Comparison of ENCODE assay signal across 34 cellular contexts in genomic region chr10:71442000-71442399, GRCh38. TPM values are rescaled to one million over a fixed set of nuclear protein-coding genes. Genes with fewer than 3 reads are reported as not detected.
"Had no signal": no experiment of that assay in that cellular context is flagged by ENCODE, and none has a peak within 500 bp of the region (broad histone marks: within the 10 kb centered on the region; RNA-seq: fewer than 3 reads in every experiment).

No MANE protein-coding gene starts in this region.

- H3K36me3 Mint-ChIP-seq: activated naive CD8-positive, alpha-beta T cell; WTC11 had no signal

- H3K36me3 ChIP-seq: brain microvascular endothelial cell, gastrocnemius medialis, heart left ventricle had no signal

- H3K4me1 Mint-ChIP-seq: activated CD4-positive, alpha-beta T cell treated with anti-CD3 and anti-CD28 coated beads, Interleukin-2, amount 10 ng/mL, durations not matched to agents 7 days and 5 days; activated T-helper 17 cell treated with anti-CD3 and anti-CD28 coated beads, Interleukin-2, amount 50 U/mL, for 72 hours; central memory CD8-positive, alpha-beta T cell; endodermal cell had no signal

- H3K4me3 Mint-ChIP-seq: activated CD4-positive, alpha-beta T cell treated with anti-CD3 and anti-CD28 coated beads, Interleukin-2, amount 10 ng/mL, durations not matched to agents 7 days and 5 days; activated CD8-positive, alpha-beta T cell treated with anti-CD3 and anti-CD28 coated beads for 36 hours; activated naive CD8-positive, alpha-beta T cell; activated T-cell treated with anti-CD3 and anti-CD28 coated beads, Interleukin-2, amount 50 U/mL, for 4 hours; activated T-helper 17 cell treated with anti-CD3 and anti-CD28 coated beads, Interleukin-2, amount 50 U/mL, for 72 hours; central memory CD8-positive, alpha-beta T cell; dendritic cell treated with granulocyte-macrophage colony-stimulating factor and Interleukin-4, amounts not matched to agents 40 ng/mL and 50 ng/mL, for 4 days; endodermal cell; WTC11 had no signal

- H3K27me3 ChIP-seq: dorsolateral prefrontal cortex, gastrocnemius medialis, heart left ventricle had no signal

- H3K27ac ChIP-seq: brain microvascular endothelial cell, coronary artery, dorsolateral prefrontal cortex, foreskin keratinocyte, gastrocnemius medialis, heart left ventricle, VCaP had no signal

- H3K27me3 Mint-ChIP-seq: activated CD4-positive, alpha-beta T cell treated with anti-CD3 and anti-CD28 coated beads, Interleukin-2, amount 10 ng/mL, durations not matched to agents 7 days and 5 days; activated CD8-positive, alpha-beta T cell treated with anti-CD3 and anti-CD28 coated beads for 36 hours; activated naive CD8-positive, alpha-beta T cell; activated T-helper 17 cell treated with anti-CD3 and anti-CD28 coated beads, Interleukin-2, amount 50 U/mL, for 72 hours; central memory CD8-positive, alpha-beta T cell had no signal

- H3K27ac Mint-ChIP-seq: activated CD4-positive, alpha-beta T cell treated with anti-CD3 and anti-CD28 coated beads, Interleukin-2, amount 10 ng/mL, durations not matched to agents 7 days and 5 days; activated CD8-positive, alpha-beta T cell treated with anti-CD3 and anti-CD28 coated beads for 36 hours; activated naive CD8-positive, alpha-beta T cell; activated T-helper 17 cell treated with anti-CD3 and anti-CD28 coated beads, Interleukin-2, amount 50 U/mL, for 72 hours; dendritic cell treated with granulocyte-macrophage colony-stimulating factor and Interleukin-4, amounts not matched to agents 40 ng/mL and 50 ng/mL, for 4 days; endodermal cell; WTC11 had no signal

- ATAC-seq: activated CD8-positive, alpha-beta T cell treated with anti-CD3 and anti-CD28 coated beads for 36 hours; activated T-cell treated with anti-CD3 and anti-CD28 coated beads, Interleukin-2, amount 50 U/mL, for 4 hours; activated T-helper 17 cell treated with anti-CD3 and anti-CD28 coated beads, Interleukin-2, amount 50 U/mL, for 72 hours; esophagus mucosa; foreskin keratinocyte; gastrocnemius medialis; WTC11 had no signal

- H3K4me3 ChIP-seq: coronary artery, dorsolateral prefrontal cortex, gastrocnemius medialis, heart left ventricle had no signal

- H3K4me1 ChIP-seq: foreskin keratinocyte, gastrocnemius medialis had no signal

- DNase-seq: activated CD4-positive, alpha-beta T cell treated with anti-CD3 and anti-CD28 coated beads for 1 hour; activated CD4-positive, alpha-beta T cell treated with anti-CD3 and anti-CD28 coated beads for 4 hours; activated CD4-positive, alpha-beta T cell treated with anti-CD3 and anti-CD28 coated beads, Interleukin-2, amount 10 ng/mL, durations not matched to agents 7 days and 5 days; activated CD4-positive, alpha-beta T cell treated with anti-CD3 and anti-CD28 coated beads, Interleukin-2, amount 50 U/mL, for 4 hours; activated CD8-positive, alpha-beta memory T cell treated with anti-CD3 and anti-CD28 coated beads for 24 hours; activated CD8-positive, alpha-beta T cell treated with anti-CD3 and anti-CD28 coated beads for 36 hours; activated effector memory CD4-positive, alpha-beta T cell treated with Interleukin-2 at 50 U/mL for 16 hours; activated gamma-delta T cell treated with Interleukin-2 at 50 U/mL for 16 hours; activated naive CD4-positive, alpha-beta T cell treated with anti-CD3 and anti-CD28 coated beads, Interleukin-2, amount 50 U/mL, for 16 hours; activated naive CD4-positive, alpha-beta T cell treated with Interleukin-2 at 50 U/mL for 16 hours; activated T-cell treated with anti-CD3 and anti-CD28 coated beads, Interleukin-2, amount 50 U/mL, for 4 hours; amniotic stem cell; anterior cingulate cortex; brain microvascular endothelial cell; dorsolateral prefrontal cortex; effector memory CD4-positive, alpha-beta T cell; endodermal cell; foreskin keratinocyte; gastrocnemius medialis; glutamatergic neuron; heart left ventricle; T-helper 1 cell; T-helper 2 cell had no signal

- H3K9me3 Mint-ChIP-seq: activated CD4-positive, alpha-beta T cell treated with anti-CD3 and anti-CD28 coated beads, Interleukin-2, amount 10 ng/mL, durations not matched to agents 7 days and 5 days; activated CD8-positive, alpha-beta T cell treated with anti-CD3 and anti-CD28 coated beads for 36 hours; activated T-cell treated with anti-CD3 and anti-CD28 coated beads, Interleukin-2, amount 50 U/mL, for 4 hours; activated T-helper 17 cell treated with anti-CD3 and anti-CD28 coated beads, Interleukin-2, amount 50 U/mL, for 72 hours; central memory CD8-positive, alpha-beta T cell; dendritic cell treated with granulocyte-macrophage colony-stimulating factor and Interleukin-4, amounts not matched to agents 40 ng/mL and 50 ng/mL, for 4 days; endodermal cell; WTC11 had no signal

- FAIRE-seq: astrocyte, bronchial epithelial cell, TTC549 had no signal

- H3K9me3 ChIP-seq: gastrocnemius medialis, heart left ventricle had no signal

RNA-seq across cellular contexts. Expression of gene CDH23, which starts 45.3 kb away (rescaled TPM):
- total RNA-seq: astrocyte, bronchial epithelial cell had no signal
- polyA plus RNA-seq: foreskin keratinocyte had no signal
